Comparison of ENCODE assay signal across 8 cellular contexts in genomic region chr12:402127-402456, GRCh38. TPM values are rescaled to one million over a fixed set of nuclear protein-coding genes. Genes with fewer than 3 reads are reported as not detected.
DNase-seq lines count a peak whose midpoint lies in the region; ATAC-seq and TF ChIP-seq lines count a peak whose summit lies in the region.

No MANE protein-coding gene starts in this region.

- intact Hi-C loops in right lobe of liver (cut with DNase I): no loop called here

- peaks cover 16% of the 10 kb centered on the region; the same call in 1 of the 2 replicates for H3K79me2 ChIP-seq in H9 (ENCODE audit: insufficient read depth, low read length)

- H3K36me3 ChIP-seq in right lobe of liver: no peaks in the 10 kb centered on the region

- no peak overlapping the region for H4K91ac ChIP-seq in H9 (ENCODE audit: insufficient read length, low read depth, low read length)

- TF ChIP-seq CTCF in 22Rv1 (IDR thresholded peaks at IDR 0.05) (peak; percentile 74), H9 (conservative IDR thresholded peaks at IDR 0.05) (peak; percentile 47), right lobe of liver (IDR thresholded peaks at IDR 0.05) (no peak)

- ATAC-seq in right lobe of liver (no peak), left lobe of liver (no peak), HG03135 (IDR thresholded peaks at IDR 0.05; ENCODE audit: unreplicated experiment) (no peak)

- H3K9me3 Mint-ChIP-seq in H9: no peaks in the 10 kb centered on the region

- H3K4me1 ChIP-seq in H9 (ENCODE audit: insufficient read depth, low read length) (no peaks in the 10 kb centered on the region), right lobe of liver (peaks cover 0 to 14% (median 4%) of the 10 kb centered on the region in 4 donors)

- no peak overlapping the region for H2AFZ ChIP-seq in H9 (ENCODE audit: low read length)

- no peak overlapping the region for H2BK5ac ChIP-seq in H9 (ENCODE audit: insufficient read length, low read length)

- DNase-seq in H9: no peak
- peak; percentile 39 for DNase-seq in astrocyte of the hippocampus (ENCODE audit: low read depth, low spot score)
- DNase-seq in right lobe of liver: no peak
- DNase-seq in CD1c-positive myeloid dendritic cell (ENCODE audit: extremely low spot score): no peak
- DNase-seq in left lobe of liver (ENCODE audit: low spot score): no peak
- DNase-seq in occipital lobe (lab: John Stamatoyannopoulos, UW): no peak

- H2BK15ac ChIP-seq in H9 (ENCODE audit: low read depth, low read length): no peak overlapping the region

- H3K4me3 Mint-ChIP-seq in H9: no peak overlapping the region

- peak overlapping the region; percentile 68 for H3K27ac ChIP-seq in 22Rv1
- H3K27ac ChIP-seq in H9 (ENCODE audit: insufficient read length, low read depth, low read length): no peak overlapping the region
- H3K27ac ChIP-seq in right lobe of liver: no peak overlapping the region

- peaks cover 9 to 17% (median 11%) of the 10 kb centered on the region in 3 experiments; a peak in 6 of 7 replicates for H3K36me3 Mint-ChIP-seq in H9 (ENCODE audit: insufficient read depth in 1 of 3, low read depth in 3 of 3)

- H3K23me2 ChIP-seq in H9 (ENCODE audit: insufficient read length, low read depth, low read length, poor library complexity, severe bottlenecking): no peaks in the 10 kb centered on the region

- H3K9me3 ChIP-seq in H9 (ENCODE audit: control insufficient read depth, low read depth, low read length) (no peaks in the 10 kb centered on the region), right lobe of liver (no peaks in the 10 kb centered on the region)

- H3K27me3 ChIP-seq in H9 (ENCODE audit: insufficient read depth, low read length) (no peaks in the 10 kb centered on the region), right lobe of liver (no peaks in the 10 kb centered on the region)

- peak overlapping the region; percentile 90 for H3K9ac ChIP-seq in H9 (ENCODE audit: extremely low read depth, insufficient read length, low read length)

- no peak overlapping the region for H2BK20ac ChIP-seq in H9 (ENCODE audit: low read depth, low read length, poor library complexity, severe bottlenecking)

- no peak overlapping the region for H4K5ac ChIP-seq in H9 (ENCODE audit: insufficient read length, low read depth, low read length)

- TF ChIP-seq POLR2A in right lobe of liver (IDR thresholded peaks at IDR 0.05): no peak

- H3K23ac ChIP-seq in H9 (ENCODE audit: insufficient read length, low read depth, low read length): no peak overlapping the region

- no peak overlapping the region for H3K18ac ChIP-seq in H9 (ENCODE audit: insufficient read length, low read depth, low read length)

- H4K8ac ChIP-seq in H9 (replicated peaks; ENCODE audit: insufficient read length, low read depth, low read length): no peak overlapping the region

- WGBS in H9 (ENCODE audit: extremely low coverage, insufficient read length, low lambda C conversion rate): no CpG with 5 or more reads among the region's 6 CpGs
- 0% methylated on average over 6 of the region's 6 CpGs for WGBS in right lobe of liver (ENCODE audit: insufficient coverage, low coverage, low lambda C conversion rate, missing lambda C conversion rate)

- H3T11ph ChIP-seq in H9 (ENCODE audit: low read length): no peak overlapping the region

- H2BK12ac ChIP-seq in H9 (ENCODE audit: insufficient read length, low read depth, low read length): no peak overlapping the region

- H3K4ac ChIP-seq in H9 (ENCODE audit: low read depth, low read length): no peak overlapping the region

- peak overlapping the region; percentile 60 to 80 (median 65) for H3K4me3 ChIP-seq in right lobe of liver

- H3K56ac ChIP-seq in H9 (ENCODE audit: insufficient read length, low read depth, low read length): no peak overlapping the region

- H3K27ac Mint-ChIP-seq in H9: no peak overlapping the region

- H3K4me1 Mint-ChIP-seq in H9: 0 out of 4 replicates have a peak, but pooled peaks cover 0 to 2% of the 10 kb centered on the region in 2 experiments

- H3K27me3 Mint-ChIP-seq in H9 (ENCODE audit: low read depth): no peaks in the 10 kb centered on the region; the same call in 1 of the 2 replicates

- H2AK5ac ChIP-seq in H9 (ENCODE audit: insufficient read length, low read length): no peak overlapping the region

- H3K4me2 ChIP-seq in H9 (ENCODE audit: insufficient read depth, insufficient read length, low read length): peak overlapping the region; percentile 60

- H2BK120ac ChIP-seq in H9 (ENCODE audit: low read depth, low read length, poor library complexity, severe bottlenecking): no peak overlapping the region

- H4K20me1 ChIP-seq in H9 (ENCODE audit: control insufficient read depth, insufficient read depth, insufficient read length): no peaks in the 10 kb centered on the region

- peaks cover 10% of the 10 kb centered on the region for H3K79me1 ChIP-seq in H9 (ENCODE audit: insufficient read depth, low read depth, low read length, poor library complexity, severe bottlenecking)

- no peak overlapping the region for H3K14ac ChIP-seq in H9 (ENCODE audit: insufficient read depth, low read length)

RNA-seq across cellular contexts. Expression of gene CCDC77, which starts 0.6 kb away (rescaled TPM):
- total RNA-seq in H9 (2021): 20.2 and 21.9 TPM in 2 replicates
- total RNA-seq in right lobe of liver: 1 to 10 TPM; 1.9 to 3.8 (median 2.1) TPM
- total RNA-seq in left lobe of liver: 1.2 TPM
- 23.1 TPM for total RNA-seq in occipital lobe

RNA-seq across cellular contexts. Expression of gene KDM5A, which starts 13.0 kb away (rescaled TPM):
- total RNA-seq in H9 (2021) (56.9 and 60.7 TPM in 2 replicates), right lobe of liver (10 to 100 TPM; 10.8 to 31.0 (median 27.9) TPM), left lobe of liver (25.6 TPM), occipital lobe (74.4 TPM)

RNA-seq across cellular contexts. Expression of gene B4GALNT3, which starts 57.6 kb away (rescaled TPM):
- total RNA-seq in H9 (2021) (22.1 and 23.3 TPM in 2 replicates), right lobe of liver (1 to 10 TPM in 1 of 6 experiments, under 1 TPM in 5; 0.12 to 2.0 (median 0.38) TPM), left lobe of liver (0.30 TPM), occipital lobe (2.2 TPM)

Comparison
In these comparisons a context has a peak if more than half of its experiments do, and no peak if none do; other contexts are left out.
1. CTCF ChIP-seq: peak in 22Rv1 (single experiment) and H9 (single experiment); none in right lobe of liver (0 of 4).